ENCODE assay signal across 8 cellular contexts in the genomic region with DNA sequence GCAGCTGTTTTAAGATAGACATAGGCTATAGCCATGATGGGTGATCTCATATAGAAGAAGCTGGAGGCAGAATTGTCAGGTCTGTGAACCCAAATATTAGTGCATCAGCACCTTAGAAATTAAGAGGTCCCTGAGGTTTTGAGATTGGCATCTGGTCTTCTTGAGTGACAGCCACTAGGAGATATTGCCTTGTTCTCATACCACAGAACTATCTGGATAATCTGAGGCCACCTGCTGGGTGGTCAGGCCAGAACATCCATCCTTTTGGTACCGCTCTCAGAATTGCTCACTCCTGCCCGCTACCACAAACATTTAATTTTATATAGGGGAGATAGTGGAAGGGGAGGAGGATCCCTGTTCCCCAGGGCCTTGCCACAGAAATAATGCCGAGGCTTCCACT.
DNase-seq lines count a peak whose midpoint lies in the region; ATAC-seq and TF ChIP-seq lines count a peak whose summit lies in the region.

No MANE protein-coding gene starts in this region.

- no peak overlapping the region for H3K4me3 ChIP-seq in esophagus muscularis mucosa
- H3K4me3 ChIP-seq in dorsolateral prefrontal cortex, result no peak overlapping the region

- DNase-seq in activated CD4-positive, alpha-beta T cell treated with anti-CD3 and anti-CD28 coated beads, Interleukin-2, amount 10 ng/mL, durations not matched to agents 24 days and 14 days, result peak; percentile 61
- no peak for DNase-seq in activated CD4-positive, alpha-beta T cell treated with anti-CD3 and anti-CD28 coated beads, Interleukin-2, amount 50 U/mL, for 48 hours
- DNase-seq in MV-4-11 (lab: John Stamatoyannopoulos, UW) (peak; percentile 17), esophagus muscularis mucosa (ENCODE audit: extremely low spot score) (no peak), iPS-NIHi7 (ENCODE audit: extremely low spot score) (no peak), dorsolateral prefrontal cortex (no peak)
- DNase-seq in stimulated activated effector memory CD8-positive, alpha-beta T cell treated with anti-CD3 and anti-CD28 coated beads, Interleukin-12 subunit alpha, Interleukin-12 subunit beta, amount 100 ng/mL, for 72 hours (ENCODE audit: low spot score in 2 of 2), result no peak

- TF ChIP-seq CTCF in esophagus muscularis mucosa (IDR thresholded peaks at IDR 0.05) (peak; percentile 42 to 53 (median 45)), dorsolateral prefrontal cortex (IDR thresholded peaks at IDR 0.05 in 54 of 56, conservative IDR thresholded peaks at IDR 0.05 in 2 of 56; ENCODE audit: low read depth in 1 of 56, partially characterized antibody in 56 of 56) (peak in 28 of 56 donors; percentile 11 to 44 (median 25))

- H3K4me3 Mint-ChIP-seq in activated CD4-positive, alpha-beta T cell treated with anti-CD3 and anti-CD28 coated beads, Interleukin-2, amount 10 ng/mL, durations not matched to agents 24 days and 14 days, result no peak overlapping the region
- H3K4me3 Mint-ChIP-seq in stimulated activated effector memory CD8-positive, alpha-beta T cell treated with anti-CD3 and anti-CD28 coated beads, Interleukin-12 subunit alpha, Interleukin-12 subunit beta, amount 100 ng/mL, for 72 hours, result no peak overlapping the region

- peaks cover 6% of the 10 kb centered on the region for H3K9me3 Mint-ChIP-seq in activated CD4-positive, alpha-beta T cell treated with anti-CD3 and anti-CD28 coated beads, Interleukin-2, amount 10 ng/mL, durations not matched to agents 24 days and 14 days
- H3K9me3 Mint-ChIP-seq in stimulated activated effector memory CD8-positive, alpha-beta T cell treated with anti-CD3 and anti-CD28 coated beads, Interleukin-12 subunit alpha, Interleukin-12 subunit beta, amount 100 ng/mL, for 72 hours, result no peaks in the 10 kb centered on the region

- H3K36me3 Mint-ChIP-seq in activated CD4-positive, alpha-beta T cell treated with anti-CD3 and anti-CD28 coated beads, Interleukin-2, amount 10 ng/mL, durations not matched to agents 24 days and 14 days (ENCODE audit: low read depth), result peaks cover 2% of the 10 kb centered on the region
- no peaks in the 10 kb centered on the region for H3K36me3 Mint-ChIP-seq in stimulated activated effector memory CD8-positive, alpha-beta T cell treated with anti-CD3 and anti-CD28 coated beads, Interleukin-12 subunit alpha, Interleukin-12 subunit beta, amount 100 ng/mL, for 72 hours

- no peaks in the 10 kb centered on the region for H3K27me3 ChIP-seq in esophagus muscularis mucosa
- peaks cover 0 to 8% (median 0%) of the 10 kb centered on the region in 45 donors for H3K27me3 ChIP-seq in dorsolateral prefrontal cortex

- 80% methylated on average over 3 of the region's 3 CpGs for WGBS in esophagus muscularis mucosa

- H3K27ac Mint-ChIP-seq in activated CD4-positive, alpha-beta T cell treated with anti-CD3 and anti-CD28 coated beads, Interleukin-2, amount 10 ng/mL, durations not matched to agents 24 days and 14 days, result no peak overlapping the region
- H3K27ac Mint-ChIP-seq in stimulated activated effector memory CD8-positive, alpha-beta T cell treated with anti-CD3 and anti-CD28 coated beads, Interleukin-12 subunit alpha, Interleukin-12 subunit beta, amount 100 ng/mL, for 72 hours, result no peak overlapping the region

- H3K9me3 ChIP-seq in esophagus muscularis mucosa, result no peaks in the 10 kb centered on the region

- intact Hi-C loops in activated CD4-positive, alpha-beta T cell treated with anti-CD3 and anti-CD28 coated beads, Interleukin-2, amount 10 ng/mL, durations not matched to agents 24 days and 14 days (cut with micrococcal nuclease), result loop anchor here (2.0 to 10.0 kb wide), 3 partner anchors 89 to 239 kb away; no protein-coding TSS in a partner anchor
- intact Hi-C loops in esophagus muscularis mucosa (cut with DNase I) (loop anchor here (2.0 kb wide), 2 partner anchors 373 to 411 kb away; no protein-coding TSS in a partner anchor), dorsolateral prefrontal cortex (cut with DNase I) (loop anchor here in 1 of 2 donors (10.0 kb wide), 1 partner anchor 529 kb away; no protein-coding TSS in a partner anchor)

- ATAC-seq in stimulated activated effector memory CD8-positive, alpha-beta T cell treated with anti-CD3 and anti-CD28 coated beads, Interleukin-12 subunit alpha, Interleukin-12 subunit beta, amount 100 ng/mL, for 72 hours, result peak; percentile 42
- ATAC-seq in HG03097 (IDR thresholded peaks at IDR 0.05; ENCODE audit: low FRiP score, unreplicated experiment), result no peak

- H3K27ac ChIP-seq in esophagus muscularis mucosa (replicated peaks in 1 of 4) (no peak overlapping the region), dorsolateral prefrontal cortex (no peak overlapping the region)

- TF ChIP-seq EP300 in esophagus muscularis mucosa (IDR thresholded peaks at IDR 0.05), result no peak

- no peak for TF ChIP-seq POLR2A in esophagus muscularis mucosa (IDR thresholded peaks at IDR 0.05; ENCODE audit: low read depth)

- H3K27me3 Mint-ChIP-seq in activated CD4-positive, alpha-beta T cell treated with anti-CD3 and anti-CD28 coated beads, Interleukin-2, amount 10 ng/mL, durations not matched to agents 24 days and 14 days, result peaks cover 17% of the 10 kb centered on the region

- H3K36me3 ChIP-seq in esophagus muscularis mucosa, result no peaks in the 10 kb centered on the region

- H3K4me1 Mint-ChIP-seq in activated CD4-positive, alpha-beta T cell treated with anti-CD3 and anti-CD28 coated beads, Interleukin-2, amount 10 ng/mL, durations not matched to agents 24 days and 14 days, result peaks cover 28% of the 10 kb centered on the region
- peaks cover 5% of the 10 kb centered on the region for H3K4me1 Mint-ChIP-seq in stimulated activated effector memory CD8-positive, alpha-beta T cell treated with anti-CD3 and anti-CD28 coated beads, Interleukin-12 subunit alpha, Interleukin-12 subunit beta, amount 100 ng/mL, for 72 hours

- H3K4me1 ChIP-seq in esophagus muscularis mucosa, result peaks cover 0 to 18% (median 12%) of the 10 kb centered on the region in 4 donors

Comparison
In these comparisons a context has a peak if more than half of its experiments do, and no peak if none do; other contexts are left out.
1. DNase-seq: peak in activated CD4-positive, alpha-beta T cell treated with anti-CD3 and anti-CD28 coated beads, Interleukin-2, amount 10 ng/mL, durations not matched to agents 24 days and 14 days (single experiment) and MV-4-11 (single experiment); none in activated CD4-positive, alpha-beta T cell treated with anti-CD3 and anti-CD28 coated beads, Interleukin-2, amount 50 U/mL, for 48 hours (0 of 2), esophagus muscularis mucosa (single experiment), stimulated activated effector memory CD8-positive, alpha-beta T cell treated with anti-CD3 and anti-CD28 coated beads, Interleukin-12 subunit alpha, Interleukin-12 subunit beta, amount 100 ng/mL, for 72 hours (0 of 2), iPS-NIHi7 (single experiment) and dorsolateral prefrontal cortex (0 of 10).